ENCODE assay signal across 9 cellular contexts in genomic region chr2:167294775-167295140, GRCh38. TPM values are rescaled to one million over a fixed set of nuclear protein-coding genes. Genes with fewer than 3 reads are reported as not detected.
DNase-seq lines count a peak whose midpoint lies in the region; ATAC-seq, FAIRE-seq and TF ChIP-seq lines count a peak whose summit lies in the region.
"Had no signal": no experiment of that assay in that cellular context is flagged by ENCODE, and none has a peak within 500 bp of the region (broad histone marks: within the 10 kb centered on the region; RNA-seq: fewer than 3 reads in every experiment).

No MANE protein-coding gene starts in this region.

- no peaks in the 10 kb centered on the region for H3K36me3 ChIP-seq in bronchial epithelial cell (ENCODE audit: control insufficient read depth, insufficient read depth, low read length)
- H3K36me3 ChIP-seq in mucosa of rectum (ENCODE audit: control insufficient read depth in 2 of 2, insufficient read depth in 2 of 2, low read length in 2 of 2), result no peaks in the 10 kb centered on the region

- no peak overlapping the region for H3K27ac ChIP-seq in mucosa of rectum (ENCODE audit: low read depth in 2 of 2, low read length in 2 of 2)

- H3K4me3 ChIP-seq in HFF-Myc (replicated peaks; ENCODE audit: low read depth, low read length) (peak overlapping the region; percentile 3; the same call in 1 of the 2 replicates), bronchial epithelial cell (ENCODE audit: low read depth, low read length) (peak overlapping the region; percentile 20), mucosa of rectum (ENCODE audit: low read length in 2 of 2) (peak overlapping the region; percentile 77 to 79)

- H3K9me3 ChIP-seq in mucosa of rectum (ENCODE audit: control insufficient read depth in 2 of 2, low read length in 2 of 2), result no peaks in the 10 kb centered on the region

- H3K27me3 ChIP-seq in bronchial epithelial cell (ENCODE audit: control insufficient read depth, insufficient read depth, low read length), result peaks cover 10% of the 10 kb centered on the region
- H3K27me3 ChIP-seq in mucosa of rectum (ENCODE audit: control insufficient read depth in 2 of 2, insufficient read depth in 2 of 2, low read length in 2 of 2), result peaks cover 6 to 9% of the 10 kb centered on the region in 2 donors

- ATAC-seq in HG02970 (IDR thresholded peaks at IDR 0.05; ENCODE audit: low FRiP score, unreplicated experiment), result no peak
- no peak for ATAC-seq in HG02884 (IDR thresholded peaks at IDR 0.05; ENCODE audit: unreplicated experiment)
- ATAC-seq: left lobe of liver had no signal

- H3K9ac ChIP-seq in mucosa of rectum (ENCODE audit: low read depth in 1 of 2, low read length in 2 of 2), result no peak overlapping the region

- H3K4me1 ChIP-seq in mucosa of rectum (ENCODE audit: control insufficient read depth in 2 of 2, insufficient read depth in 2 of 2, low read length in 2 of 2), result peaks cover 4 to 8% of the 10 kb centered on the region in 2 donors

- TF ChIP-seq CTCF in HFF-Myc (IDR thresholded peaks at IDR 0.05; ENCODE audit: low read depth, low read length, missing control alignments), result no peak
- TF ChIP-seq CTCF in bronchial epithelial cell (IDR thresholded peaks at IDR 0.05; ENCODE audit: insufficient read depth, low read length, severe bottlenecking), result no peak

- FAIRE-seq in bronchial epithelial cell (lab: Jason Lieb, UNC), result no peak

- DNase-seq in A172 (ENCODE audit: low spot score), result peak; percentile 27
- DNase-seq in HFF-Myc (ENCODE audit: extremely low read depth, low read depth), result no peak
- peak; percentile 21 for DNase-seq in bronchial epithelial cell (ENCODE audit: low read depth)
- no peak for DNase-seq in NCI-H2029 treated with DMSO at 0.1 percent for 48 hours (lab: John Stamatoyannopoulos, UW)
- DNase-seq in DMS153 treated with DMSO at 0.1 percent for 48 hours (lab: John Stamatoyannopoulos, UW; ENCODE audit: unreplicated experiment), result no peak

RNA-seq across cellular contexts. Expression of gene B3GALT1, which starts 2.0 kb away (rescaled TPM):
- total RNA-seq in A172 (2014; rRNA removed; shearing (Covaris generic)), result 1.1 and 2.6 TPM in 2 replicates
- total RNA-seq in bronchial epithelial cell, result under 0.01 TPM in 1 of 2 replicates, not detected in the other

Comparison
In these comparisons a context has a peak if more than half of its experiments do, and no peak if none do; other contexts are left out.
1. DNase-seq: peak in A172 (single experiment) and bronchial epithelial cell (single experiment); none in HFF-Myc (single experiment), NCI-H2029 treated with DMSO at 0.1 percent for 48 hours (single experiment) and DMS153 treated with DMSO at 0.1 percent for 48 hours (single experiment).
2. H3K4me3 ChIP-seq: peak in every context shown above with its lines; median percentile 78 in mucosa of rectum; 20 in bronchial epithelial cell; 3 in HFF-Myc.